Comparison of ENCODE assay signal across 8 cellular contexts in genomic region chr11:61061081-61061826, GRCh38. TPM values are rescaled to one million over a fixed set of nuclear protein-coding genes. Genes with fewer than 3 reads are reported as not detected.
A peak's percentile ranks its signal among the peaks of the same experiment; 100 is the strongest.
DNase-seq lines count a peak whose midpoint lies in the region; ATAC-seq and TF ChIP-seq lines count a peak whose summit lies in the region.

No MANE protein-coding gene starts in this region.

- no peaks in the 10 kb centered on the region for H3K9me3 Mint-ChIP-seq in stimulated activated naive CD8-positive, alpha-beta T cell treated with anti-CD3 and anti-CD28 coated beads, Interleukin-15, amount 100 ng/mL, for 72 hours

- no peaks in the 10 kb centered on the region for H4K20me1 ChIP-seq in DOHH2 (ENCODE audit: control insufficient read depth, insufficient read depth, low read depth, low read length)

- DNase-seq in LHCN-M2 (ENCODE audit: low read depth) (peak; percentile 27), germinal center (ENCODE audit: low spot score) (peak; percentile 57), stomach (no peak), dermis blood vessel endothelial cell (no peak)
- peak; percentile 54 to 63 for DNase-seq in activated CD8-positive, alpha-beta memory T cell treated with anti-CD3 and anti-CD28 coated beads for 4 hours (ENCODE audit: low read depth in 2 of 2)
- peak; percentile 87 to 95 for DNase-seq in stimulated activated naive CD8-positive, alpha-beta T cell treated with anti-CD3 and anti-CD28 coated beads, Interleukin-15, amount 100 ng/mL, for 72 hours

- H3K27ac ChIP-seq in DOHH2 (ENCODE audit: low read depth, low read length) (peak overlapping the region; percentile 51), stomach (peak overlapping the region in 1 of 5 donors; percentile 20)

- intact Hi-C loops in stomach (cut with DNase I; ENCODE audit: low total_unique reads): no loop called here

- H3K27ac Mint-ChIP-seq in stimulated activated naive CD8-positive, alpha-beta T cell treated with anti-CD3 and anti-CD28 coated beads, Interleukin-15, amount 100 ng/mL, for 72 hours: peak overlapping the region; percentile 93 to 98

- H3K4me1 ChIP-seq in DOHH2 (ENCODE audit: control insufficient read depth, low read length) (peaks cover 25% of the 10 kb centered on the region), stomach (peaks cover 0 to 10% (median 0%) of the 10 kb centered on the region in 4 donors)

- TF ChIP-seq CTCF in DOHH2 (IDR thresholded peaks at IDR 0.05; ENCODE audit: low read depth, low read length, poor library complexity, severe bottlenecking) (no peak), stomach (IDR thresholded peaks at IDR 0.05) (no peak)

- no peaks in the 10 kb centered on the region for H3K27me3 Mint-ChIP-seq in stimulated activated naive CD8-positive, alpha-beta T cell treated with anti-CD3 and anti-CD28 coated beads, Interleukin-15, amount 100 ng/mL, for 72 hours

- TF ChIP-seq EP300 in stomach (IDR thresholded peaks at IDR 0.05): no peak

- no peak for TF ChIP-seq POLR2A in stomach (IDR thresholded peaks at IDR 0.05)

- H3K4me3 ChIP-seq in DOHH2 (ENCODE audit: low read length): peak overlapping the region; percentile 61
- H3K4me3 ChIP-seq in stomach: no peak overlapping the region

- no peaks in the 10 kb centered on the region for H3K9me2 ChIP-seq in DOHH2 (replicated peaks; ENCODE audit: control insufficient read depth, low read length)

- H3K36me3 ChIP-seq in DOHH2 (ENCODE audit: control insufficient read depth, low read length): no peaks in the 10 kb centered on the region
- no peaks in the 10 kb centered on the region for H3K36me3 ChIP-seq in stomach

- peaks cover 2% of the 10 kb centered on the region; the same call in 1 of the 2 replicates for H3F3A ChIP-seq in DOHH2 (ENCODE audit: control insufficient read depth, insufficient read depth)

- no peaks in the 10 kb centered on the region for H3K27me3 ChIP-seq in DOHH2 (ENCODE audit: control insufficient read depth, low read length)
- no peaks in the 10 kb centered on the region for H3K27me3 ChIP-seq in stomach

- peaks cover 92% of the 10 kb centered on the region for H3K4me1 Mint-ChIP-seq in stimulated activated naive CD8-positive, alpha-beta T cell treated with anti-CD3 and anti-CD28 coated beads, Interleukin-15, amount 100 ng/mL, for 72 hours

- H3K4me2 ChIP-seq in DOHH2 (ENCODE audit: low read length): peak overlapping the region; percentile 65

- H3K79me2 ChIP-seq in DOHH2 (ENCODE audit: control insufficient read depth, low read length): no peaks in the 10 kb centered on the region

- H3K4me3 Mint-ChIP-seq in stimulated activated naive CD8-positive, alpha-beta T cell treated with anti-CD3 and anti-CD28 coated beads, Interleukin-15, amount 100 ng/mL, for 72 hours: peak overlapping the region; percentile 86 to 87

- H3K9me3 ChIP-seq in DOHH2 (ENCODE audit: control insufficient read depth, insufficient read depth, low read length) (no peaks in the 10 kb centered on the region), stomach (no peaks in the 10 kb centered on the region)

- peak; percentile 73 for ATAC-seq in GM21737 (IDR thresholded peaks at IDR 0.05; ENCODE audit: unreplicated experiment)
- ATAC-seq in stimulated activated naive CD8-positive, alpha-beta T cell treated with anti-CD3 and anti-CD28 coated beads, Interleukin-15, amount 100 ng/mL, for 72 hours: peak; percentile 94

- WGBS in stomach, 5 donors: 61 to 66% (median 63%) methylated on average over 13 of the region's 13 CpGs

RNA-seq across cellular contexts. Expression of gene CD5, which starts 41.0 kb away (rescaled TPM):
- not detected in 2 replicates for total RNA-seq in LHCN-M2 (2014; rRNA removed)
- polyA plus RNA-seq in LHCN-M2 (2012): 0.01 TPM
- 10 to 100 TPM in 1 of 5 donors, 1 to 10 TPM in 1, not detected in 3; 1.7 to 14.2 TPM for total RNA-seq in stomach
- polyA plus RNA-seq in stomach: 1 to 10 TPM in 1 of 3 donors, under 1 TPM in 2; 0.53 to 1.1 (median 0.75) TPM
- not detected in 2 replicates for total RNA-seq in dermis blood vessel endothelial cell

Comparison
In these comparisons a context has a peak if more than half of its experiments do, and no peak if none do; other contexts are left out.
1. DNase-seq: peak in LHCN-M2 (single experiment), activated CD8-positive, alpha-beta memory T cell treated with anti-CD3 and anti-CD28 coated beads for 4 hours (2 of 2), germinal center (single experiment) and stimulated activated naive CD8-positive, alpha-beta T cell treated with anti-CD3 and anti-CD28 coated beads, Interleukin-15, amount 100 ng/mL, for 72 hours (2 of 2); none in stomach (single experiment) and dermis blood vessel endothelial cell (single experiment).